10 cellular contexts compared by ENCODE assay signal in the genomic region with DNA sequence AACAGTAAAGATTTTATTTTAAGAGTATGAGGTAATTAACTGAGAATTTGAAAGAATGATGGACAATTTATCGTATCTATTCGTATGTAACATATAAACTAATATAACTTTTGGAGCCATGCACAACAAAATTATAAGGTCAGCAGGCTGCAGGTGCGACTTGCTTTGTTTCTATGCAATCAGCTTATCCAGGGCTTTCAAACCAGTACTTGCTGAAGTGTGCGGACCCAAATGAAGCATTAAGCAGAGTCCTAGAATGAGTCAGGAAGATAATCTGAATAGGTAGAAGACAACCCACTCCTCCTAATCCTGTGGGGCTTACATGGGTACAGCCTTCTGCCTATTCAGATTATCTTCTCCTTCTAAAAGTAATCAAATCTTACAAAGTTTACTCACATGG. TPM values are rescaled to one million over a fixed set of nuclear protein-coding genes. Genes with fewer than 3 reads are reported as not detected.
DNase-seq lines count a peak whose midpoint lies in the region; ATAC-seq, FAIRE-seq and TF ChIP-seq lines count a peak whose summit lies in the region.
"Had no signal": no experiment of that assay in that cellular context is flagged by ENCODE, and none has a peak within 500 bp of the region (broad histone marks: within the 10 kb centered on the region; RNA-seq: fewer than 3 reads in every experiment).

No MANE protein-coding gene starts in this region.

- in situ Hi-C loops in K562 (cut with MboI), result no loop called here

- no peak overlapping the region for H2AFZ ChIP-seq in DND-41 (ENCODE audit: low read depth, low read length)
- H2AFZ ChIP-seq in K562 (ENCODE audit: low read depth, low read length), result no peak overlapping the region

- BruUV-seq in K562 (replicated peaks; lab: Mats Ljungman, UMichigan), result no TSS peak

- H3K9me3 Mint-ChIP-seq in natural killer cell, result no peaks in the 10 kb centered on the region

- H3K9ac ChIP-seq in DND-41 (ENCODE audit: low read depth, low read length) (peak overlapping the region; percentile 99), K562 (ENCODE audit: insufficient read depth in 1 of 2, low read depth in 2 of 2, low read length in 2 of 2) (peak overlapping the region in 1 of 2 experiments; percentile 87; a peak in 2 of 4 replicates)

- TF ChIP-seq RAD21 in K562 (CRISPR knock-in tag; conservative IDR thresholded peaks at IDR 0.05 in 1 of 2, IDR thresholded peaks at IDR 0.05 in 1 of 2), result no peak

- H3K9me3 ChIP-seq in DND-41 (ENCODE audit: insufficient read depth, low read length, severe bottlenecking) (no peaks in the 10 kb centered on the region), K562 (replicated peaks; ENCODE audit: control insufficient read depth, insufficient read depth, low read depth, low read length) (no peaks in the 10 kb centered on the region)

- H3K4me2 ChIP-seq in DND-41 (ENCODE audit: insufficient read depth, low read length) (peak overlapping the region; percentile 81), K562 (ENCODE audit: insufficient read depth, low read length) (peak overlapping the region; percentile 85)

- POLR2A ChIA-PET in K562 (lab: Yijun Ruan, JAX), result interaction anchor here (1.0 to 3.0 kb wide), 6 partner anchors 9 to 31 kb away, joined by 3 to 28 read pairs (median 4); no protein-coding TSS in a partner anchor

- H3K9me1 ChIP-seq in K562 (ENCODE audit: control insufficient read depth, insufficient read depth, low read length), result no peaks in the 10 kb centered on the region

- peak overlapping the region; percentile 89 for H3K27ac ChIP-seq in DND-41 (ENCODE audit: low read length)
- peak overlapping the region; percentile 96 for H3K27ac ChIP-seq in K562 (ENCODE audit: extremely low read depth, low read depth, low read length)

- H3K4me3 ChIP-seq in DND-41 (ENCODE audit: low read depth in 1 of 2, low read length in 2 of 2) (peak overlapping the region; percentile 87 to 90; a peak in 3 of 4 replicates), K562 (peak overlapping the region; percentile 95; the same call in 1 of the 2 replicates)

- TF ChIP-seq EP300 in K562 (IDR thresholded peaks at IDR 0.05; ENCODE audit: low read length), result no peak

- peaks cover 64% of the 10 kb centered on the region for H3K4me1 ChIP-seq in DND-41 (ENCODE audit: insufficient read depth, low read length)
- H3K4me1 ChIP-seq in K562 (replicated peaks in 1 of 2; ENCODE audit: control insufficient read depth in 2 of 2, insufficient read depth in 2 of 2, low read length in 2 of 2), result peaks cover 26 to 45% of the 10 kb centered on the region in 2 experiments

- WGBS in K562 (ENCODE audit: insufficient coverage, low coverage, missing lambda C conversion rate), result 7% methylated on average over 4 of the region's 4 CpGs

- H3K36me3 Mint-ChIP-seq in natural killer cell, result no peaks in the 10 kb centered on the region

- CTCF ChIA-PET in K562 (lab: Yijun Ruan, JAX; ENCODE audit: low intra/inter-chr PET ratio), result no interaction called here

- H3K27me3 Mint-ChIP-seq in natural killer cell (ENCODE audit: low read depth in 2 of 2), result no peaks in the 10 kb centered on the region

- peaks cover 30% of the 10 kb centered on the region for H3K36me3 ChIP-seq in DND-41 (ENCODE audit: insufficient read depth, low read length)
- peaks cover 20% of the 10 kb centered on the region; the same call in 1 of the 3 replicates for H3K36me3 ChIP-seq in K562 (ENCODE audit: control insufficient read depth, insufficient read depth, low read length)

- H3K79me2 ChIP-seq in DND-41 (ENCODE audit: insufficient read depth, low read length), result peaks cover 79% of the 10 kb centered on the region
- peaks cover 73% of the 10 kb centered on the region for H3K79me2 ChIP-seq in K562 (ENCODE audit: control insufficient read depth, insufficient read depth, low read length)

- H3K27ac Mint-ChIP-seq in natural killer cell, result peak overlapping the region in 1 of 2 donors; percentile 85

- TF ChIP-seq CTCF in DND-41 (IDR thresholded peaks at IDR 0.05; ENCODE audit: borderline replicate concordance, extremely low read depth, low read length, poor library complexity, severe bottlenecking) (no peak), K562 (IDR thresholded peaks at IDR 0.05 in 2 of 3, conservative IDR thresholded peaks at IDR 0.05 in 1 of 3; ENCODE audit: insufficient read depth in 2 of 3, low read depth in 1 of 3, low read length in 3 of 3) (no peak), natural killer cell (IDR thresholded peaks at IDR 0.05) (no peak)

- peaks cover 18 to 26% of the 10 kb centered on the region in 2 donors for H3K4me1 Mint-ChIP-seq in natural killer cell

- DNase-seq in DND-41 (no peak), NAMALWA (ENCODE audit: low spot score) (peak; percentile 24), K562 (ENCODE audit: extremely low read depth in 1 of 4, low spot score in 3 of 4) (peak in 2 of 4 experiments; percentile 26 to 67), natural killer cell (no peak), HTR-8/SVneo (ENCODE audit: insufficient read length, low spot score) (no peak), NCI-H1694 (lab: John Stamatoyannopoulos, UW) (no peak), SKM-1 (lab: John Stamatoyannopoulos, UW; ENCODE audit: unreplicated experiment) (no peak)
- DNase-seq: activated CD8-positive, alpha-beta memory T cell treated with anti-CD3 and anti-CD28 coated beads, Interleukin-2, amount 50 U/mL, for 48 hours; H7 had no signal

- no peak for ATAC-seq in DND-41 (ENCODE audit: insufficient read depth, low read depth)
- ATAC-seq in K562, result no peak
- no peak for ATAC-seq in natural killer cell
- no peak for ATAC-seq in HG03571 (IDR thresholded peaks at IDR 0.05; ENCODE audit: unreplicated experiment)

- no peak for TF ChIP-seq POLR2A in K562 (conservative IDR thresholded peaks at IDR 0.05)

- intact Hi-C loops in K562 (cut with micrococcal nuclease), result loop anchor here (1.0 to 5.0 kb wide), 2 partner anchors 26 to 544 kb away; a partner anchor contains a TSS
- intact Hi-C loops in natural killer cell (cut with micrococcal nuclease), result no loop called here

- H3K4me3 Mint-ChIP-seq in natural killer cell, result peak overlapping the region; percentile 84

- FAIRE-seq in K562 (lab: Jason Lieb, UNC) (no peak), HTR-8/SVneo (lab: Jason Lieb, UNC) (no peak)

- H3K27me3 ChIP-seq in DND-41 (ENCODE audit: insufficient read depth, low read length, poor library complexity) (peaks cover 1% of the 10 kb centered on the region), K562 (ENCODE audit: control insufficient read depth in 2 of 2, insufficient read depth in 2 of 2, low read length in 2 of 2) (no peaks in the 10 kb centered on the region)

- H4K20me1 ChIP-seq in DND-41 (ENCODE audit: insufficient read depth, low read length), result peaks cover 57% of the 10 kb centered on the region
- peaks cover 14% of the 10 kb centered on the region; the same call in 1 of the 2 replicates for H4K20me1 ChIP-seq in K562 (replicated peaks; ENCODE audit: control insufficient read depth, insufficient read depth, low read length)

TF ChIP-seq in K562, 482 proteins besides CTCF, POLR2A, EP300 and RAD21 (continues in another document):
- TF ChIP-seq NFE2 (IDR thresholded peaks at IDR 0.05; ENCODE audit: low read depth) (peak; percentile 26; the same call in 1 of the 2 replicates), SMC3 (conservative IDR thresholded peaks at IDR 0.05; ENCODE audit: insufficient read depth, low read depth, low read length) (no peak)

RNA-seq across cellular contexts. Expression of a gene that starts 2.1 kb away (rescaled TPM):
- 289 and 389 TPM in 2 replicates for total RNA-seq in K562 (2011; cell fraction: chromatin; rRNA removed; ENCODE audit: low replicate concordance)
- total RNA-seq in K562 (2011; cell fraction: nucleolus; rRNA removed), result 139 and 156 TPM in 2 replicates
- total RNA-seq in K562 (2011; cell fraction: nucleoplasm; rRNA removed), result 199 and 236 TPM in 2 replicates
- total RNA-seq in K562 (2014; rRNA removed), result 51.8 and 60.7 TPM in 2 replicates
- 76.3 and 81.4 TPM in 2 replicates for total RNA-seq in K562 (2014; rRNA removed; fragmentation: Illumina TruSeq; extraction: Trizol)
- 55.7 and 58.8 TPM in 2 replicates for total RNA-seq in K562 (2015; rRNA removed; fragmentation: Illumina TruSeq; extraction: Trizol)
- total RNA-seq in K562 (2021), result 112 and 126 TPM in 2 replicates
- 48.5 and 59.2 TPM in 2 replicates for polyA plus RNA-seq in K562 (2011; rRNA removed)
- 29.9 and 35.2 TPM in 2 replicates for polyA plus RNA-seq in K562 (2011; cell fraction: cytosol; rRNA removed)
- 134 and 155 TPM in 2 replicates for polyA plus RNA-seq in K562 (2011; cell fraction: nucleus; rRNA removed)
- polyA plus RNA-seq in K562 (2012), result 52.3 and 53.7 TPM in 2 replicates
- polyA plus RNA-seq in K562 (2014; fragmentation: Illumina TruSeq; extraction: Trizol), result 62.7 and 74.1 TPM in 2 replicates
- 1 to 10 TPM; 6.4 to 9.7 TPM for polyA plus RNA-seq in K562 (2014; fragmentation: Nextera tagmentation; extraction: Ambion mirVana)
- 53.5 and 58.5 TPM in 2 replicates for polyA plus RNA-seq in K562 (2014; rRNA removed)
- polyA minus RNA-seq in K562 (2011; rRNA and poly(A)+ RNA removed), result 106 and 124 TPM in 2 replicates
- 58.0 and 70.8 TPM in 2 replicates for polyA minus RNA-seq in K562 (2011; cell fraction: cytosol; rRNA and poly(A)+ RNA removed)
- 57.1 and 96.7 TPM in 2 replicates for polyA minus RNA-seq in K562 (2011; cell fraction: nucleus; rRNA and poly(A)+ RNA removed)
- 10 to 100 TPM; 36.4 to 51.0 (median 48.3) TPM for total RNA-seq in natural killer cell

RNA-seq across cellular contexts. Expression of a gene that starts 17.3 kb away (rescaled TPM):
- total RNA-seq in K562 (2011; cell fraction: chromatin; rRNA removed; ENCODE audit: low replicate concordance), result 127 and 320 TPM in 2 replicates
- total RNA-seq in K562 (2011; cell fraction: nucleolus; rRNA removed), result 226 and 230 TPM in 2 replicates
- 127 and 144 TPM in 2 replicates for total RNA-seq in K562 (2011; cell fraction: nucleoplasm; rRNA removed)
- total RNA-seq in K562 (2014; rRNA removed) (99.1 and 118 TPM in 2 replicates), K562 (2014; rRNA removed; fragmentation: Illumina TruSeq; extraction: Trizol) (26.9 and 33.1 TPM in 2 replicates), K562 (2015; rRNA removed; fragmentation: Illumina TruSeq; extraction: Trizol) (48.3 and 49.6 TPM in 2 replicates), K562 (2021) (105 and 109 TPM in 2 replicates), natural killer cell (10 to 100 TPM; 40.4 to 56.5 (median 55.7) TPM)
- polyA plus RNA-seq in K562 (2011; rRNA removed) (28.3 and 38.6 TPM in 2 replicates), K562 (2014; fragmentation: Illumina TruSeq; extraction: Trizol) (35.0 and 44.2 TPM in 2 replicates), K562 (2014; fragmentation: Nextera tagmentation; extraction: Ambion mirVana) (1 to 10 TPM; 3.9 to 5.6 TPM), K562 (2014; rRNA removed) (67.7 and 72.0 TPM in 2 replicates)
- 25.3 and 48.8 TPM in 2 replicates for polyA plus RNA-seq in K562 (2011; cell fraction: cytosol; rRNA removed)
- polyA plus RNA-seq in K562 (2011; cell fraction: nucleus; rRNA removed), result 122 and 226 TPM in 2 replicates
- 34.0 and 53.2 TPM in 2 replicates for polyA plus RNA-seq in K562 (2012)
- polyA minus RNA-seq in K562 (2011; rRNA and poly(A)+ RNA removed), result 43.8 and 47.1 TPM in 2 replicates
- polyA minus RNA-seq in K562 (2011; cell fraction: cytosol; rRNA and poly(A)+ RNA removed), result 67.2 and 76.8 TPM in 2 replicates
- 76.1 and 82.1 TPM in 2 replicates for polyA minus RNA-seq in K562 (2011; cell fraction: nucleus; rRNA and poly(A)+ RNA removed)
